Comparison of ENCODE assay signal across 18 cellular contexts in genomic region chr2:23639406-23639982, GRCh38.
DNase-seq lines count a peak whose midpoint lies in the region; ATAC-seq and TF ChIP-seq lines count a peak whose summit lies in the region.
"Had no signal": no experiment of that assay in that cellular context is flagged by ENCODE, and none has a peak within 500 bp of the region (broad histone marks: within the 10 kb centered on the region; RNA-seq: fewer than 3 reads in every experiment).

No MANE protein-coding gene starts in this region.

- no peaks in the 10 kb centered on the region for H3K9me3 ChIP-seq in OCI-LY7 (ENCODE audit: low read length)

- H3K9me2 ChIP-seq in GM23338 (ENCODE audit: insufficient read depth) (no peaks in the 10 kb centered on the region), OCI-LY7 (ENCODE audit: insufficient read depth, low read length) (no peaks in the 10 kb centered on the region)

- H3K4me3 ChIP-seq in GM23338 (no peak overlapping the region), OCI-LY7 (ENCODE audit: low read depth, low read length, poor library complexity, severe bottlenecking) (no peak overlapping the region)
- H3K4me3 ChIP-seq: BLaER1 treated with 17β-estradiol and CSF1 and Interleukin-3, amounts not matched to agents 10 nM and 100 nM had no signal

- peaks cover 4% of the 10 kb centered on the region for H3K4me1 Mint-ChIP-seq in activated naive CD4-positive, alpha-beta T cell treated with anti-CD3 and anti-CD28 coated beads for 36 hours (ENCODE audit: low read depth)
- H3K4me1 Mint-ChIP-seq in GM23338, result peaks cover 11% of the 10 kb centered on the region

- H2AFZ ChIP-seq in GM23338, result no peak overlapping the region
- H2AFZ ChIP-seq in OCI-LY7 (ENCODE audit: low read length), result no peak overlapping the region

- no TSS peak for BruUV-seq in OCI-LY7 (replicated peaks; lab: Mats Ljungman, UMichigan)

- H3K27ac ChIP-seq in GM23338 (ENCODE audit: low read depth) (no peak overlapping the region), OCI-LY7 (ENCODE audit: low read depth, low read length, poor library complexity, severe bottlenecking) (no peak overlapping the region)
- H3K27ac ChIP-seq: BLaER1 treated with 17β-estradiol and CSF1 and Interleukin-3, amounts not matched to agents 10 nM and 100 nM; HL-60 had no signal

- TF ChIP-seq CTCF in GM23338 (conservative IDR thresholded peaks at IDR 0.05; ENCODE audit: low read depth in 2 of 2) (peak; percentile 39 to 47), OCI-LY7 (conservative IDR thresholded peaks at IDR 0.05; ENCODE audit: low read length) (0 out of 2 replicates have a peak, but pooled peaks have one; percentile 20)

- no peak overlapping the region for H3K4me2 ChIP-seq in GM23338
- no peak overlapping the region for H3K4me2 ChIP-seq in OCI-LY7 (ENCODE audit: low read length)
- H3K4me2 ChIP-seq: BLaER1 treated with 17β-estradiol and CSF1 and Interleukin-3, amounts not matched to agents 10 nM and 100 nM had no signal

- no peaks in the 10 kb centered on the region for H4K20me1 ChIP-seq in GM23338 (replicated peaks; ENCODE audit: insufficient read depth)
- H4K20me1 ChIP-seq in OCI-LY7 (ENCODE audit: insufficient read depth, low read length), result no peaks in the 10 kb centered on the region
- H4K20me1 ChIP-seq: BLaER1 treated with 17β-estradiol and CSF1 and Interleukin-3, amounts not matched to agents 10 nM and 100 nM had no signal

- H3K4me3 Mint-ChIP-seq in activated naive CD4-positive, alpha-beta T cell treated with anti-CD3 and anti-CD28 coated beads for 36 hours, result no peak overlapping the region
- H3K4me3 Mint-ChIP-seq in GM23338, result no peak overlapping the region
- H3K4me3 Mint-ChIP-seq: CD8-positive, alpha-beta T cell had no signal

- no peaks in the 10 kb centered on the region for H3K27me3 ChIP-seq in GM23338 (ENCODE audit: insufficient read depth)
- H3K27me3 ChIP-seq: BLaER1 treated with 17β-estradiol and CSF1 and Interleukin-3, amounts not matched to agents 10 nM and 100 nM had no signal

- H3K36me3 Mint-ChIP-seq in activated naive CD4-positive, alpha-beta T cell treated with anti-CD3 and anti-CD28 coated beads, Interleukin-2, amount 50 U/mL, for 72 hours, result peaks cover 0 to 8% of the 10 kb centered on the region in 2 donors
- peaks cover 10% of the 10 kb centered on the region for H3K36me3 Mint-ChIP-seq in activated naive CD4-positive, alpha-beta T cell treated with anti-CD3 and anti-CD28 coated beads for 36 hours (ENCODE audit: low read depth)
- peaks cover 17% of the 10 kb centered on the region for H3K36me3 Mint-ChIP-seq in GM23338 (ENCODE audit: low read depth)

- POLR2A ChIA-PET in OCI-LY7 (lab: Charles Lee), result no interaction called here

- DNase-seq in activated naive CD4-positive, alpha-beta T cell treated with anti-CD3 and anti-CD28 coated beads, Interleukin-2, amount 50 U/mL, for 72 hours (ENCODE audit: low spot score in 2 of 2), result no peak
- DNase-seq in activated naive CD4-positive, alpha-beta T cell treated with anti-CD3 and anti-CD28 coated beads for 36 hours, result no peak
- DNase-seq in GM23338 (ENCODE audit: low spot score) (peak; percentile 32), OCI-LY7 (ENCODE audit: low spot score) (no peak), iPS-NIHi7 (ENCODE audit: extremely low spot score) (peak; percentile 43), SKM-1 treated with dmso at 0.1 percent for 144 hours (lab: John Stamatoyannopoulos, UW; ENCODE audit: unreplicated experiment) (no peak), NCI-H82 (lab: John Stamatoyannopoulos, UW) (no peak)
- DNase-seq: CD8-positive, alpha-beta T cell; DMS53; Karpas-422; NCI-H1048; NCI-H1436; NCI-H2029; NCI-H2171; NCI-H526 treated with DMSO at 0.1 percent for 48 hours; Right ventricle myocardium superior had no signal

- no peaks in the 10 kb centered on the region for H3K9me3 Mint-ChIP-seq in activated naive CD4-positive, alpha-beta T cell treated with anti-CD3 and anti-CD28 coated beads, Interleukin-2, amount 50 U/mL, for 72 hours
- H3K9me3 Mint-ChIP-seq in activated naive CD4-positive, alpha-beta T cell treated with anti-CD3 and anti-CD28 coated beads for 36 hours, result no peaks in the 10 kb centered on the region
- peaks cover 9% of the 10 kb centered on the region for H3K9me3 Mint-ChIP-seq in GM23338
- H3K9me3 Mint-ChIP-seq: CD8-positive, alpha-beta T cell had no signal

- H3F3A ChIP-seq in GM23338 (replicated peaks; ENCODE audit: low read depth), result no peaks in the 10 kb centered on the region

- H3K27me3 Mint-ChIP-seq in activated naive CD4-positive, alpha-beta T cell treated with anti-CD3 and anti-CD28 coated beads for 36 hours (ENCODE audit: low read depth), result no peaks in the 10 kb centered on the region
- peaks cover 2% of the 10 kb centered on the region for H3K27me3 Mint-ChIP-seq in GM23338 (ENCODE audit: insufficient read depth, low read depth, poor library complexity)

- H3K27ac Mint-ChIP-seq in activated naive CD4-positive, alpha-beta T cell treated with anti-CD3 and anti-CD28 coated beads, Interleukin-2, amount 50 U/mL, for 72 hours, result peak overlapping the region; percentile 7 to 37
- H3K27ac Mint-ChIP-seq in activated naive CD4-positive, alpha-beta T cell treated with anti-CD3 and anti-CD28 coated beads for 36 hours, result no peak overlapping the region
- H3K27ac Mint-ChIP-seq in GM23338, result no peak overlapping the region
- H3K27ac Mint-ChIP-seq: CD8-positive, alpha-beta T cell had no signal

- intact Hi-C loops in activated naive CD4-positive, alpha-beta T cell treated with anti-CD3 and anti-CD28 coated beads for 36 hours (cut with micrococcal nuclease), result loop anchor here (5.0 kb wide), 1 partner anchor 123 kb away; no protein-coding TSS in a partner anchor
- intact Hi-C loops in OCI-LY7 (cut with micrococcal nuclease; ENCODE audit: unreplicated experiment), result no loop called here

- no peaks in the 10 kb centered on the region for H3K79me2 ChIP-seq in GM23338 (replicated peaks; ENCODE audit: insufficient read depth)
- H3K79me2 ChIP-seq in OCI-LY7 (ENCODE audit: insufficient read depth, low read depth, low read length), result no peaks in the 10 kb centered on the region

- H3K36me3 ChIP-seq in GM23338 (ENCODE audit: insufficient read depth) (no peaks in the 10 kb centered on the region), OCI-LY7 (ENCODE audit: insufficient read depth, low read length) (no peaks in the 10 kb centered on the region)
- H3K36me3 ChIP-seq: BLaER1 treated with 17β-estradiol and CSF1 and Interleukin-3, amounts not matched to agents 10 nM and 100 nM had no signal

- H3K4me1 ChIP-seq in GM23338 (ENCODE audit: insufficient read depth) (no peaks in the 10 kb centered on the region), OCI-LY7 (ENCODE audit: insufficient read depth, low read length, poor library complexity, severe bottlenecking) (no peaks in the 10 kb centered on the region)
- H3K4me1 ChIP-seq: BLaER1 treated with 17β-estradiol and CSF1 and Interleukin-3, amounts not matched to agents 10 nM and 100 nM had no signal

- ATAC-seq in activated naive CD4-positive, alpha-beta T cell treated with anti-CD3 and anti-CD28 coated beads, Interleukin-2, amount 50 U/mL, for 72 hours, result peak; percentile 74 to 88
- ATAC-seq in GM23338, result no peak
- ATAC-seq: CD8-positive, alpha-beta T cell had no signal

- CTCF ChIA-PET in activated naive CD4-positive, alpha-beta T cell treated with anti-CD3 and anti-CD28 coated beads for 36 hours (lab: Charles Lee), result interaction anchor here (3.1 kb wide), 1 partner anchor 15 kb away, joined by 10 read pairs; no protein-coding TSS in a partner anchor
- CTCF ChIA-PET in OCI-LY7 (lab: Charles Lee; ENCODE audit: unreplicated experiment), result interaction anchor here (1.0 kb wide), 1 partner anchor 13 kb away, joined by 3 read pairs; no protein-coding TSS in a partner anchor

TF ChIP-seq in GM23338, 12 proteins besides CTCF, POLR2A, EP300 and RAD21:
- TF ChIP-seq EZH2phosphoT487 (IDR thresholded peaks at IDR 0.05; ENCODE audit: unreplicated experiment), result no peak
- no peak for TF ChIP-seq CREB1 (CRISPR knock-in tag; IDR thresholded peaks at IDR 0.05; ENCODE audit: low read depth)

Comparison
In these comparisons a context has a peak if more than half of its experiments do, and no peak if none do; other contexts are left out.
1. H3K27ac Mint-ChIP-seq: peak in activated naive CD4-positive, alpha-beta T cell treated with anti-CD3 and anti-CD28 coated beads, Interleukin-2, amount 50 U/mL, for 72 hours (2 of 2); none in activated naive CD4-positive, alpha-beta T cell treated with anti-CD3 and anti-CD28 coated beads for 36 hours (single experiment) and GM23338 (single experiment).
2. DNase-seq: peak in GM23338 (single experiment) and iPS-NIHi7 (single experiment); none in activated naive CD4-positive, alpha-beta T cell treated with anti-CD3 and anti-CD28 coated beads, Interleukin-2, amount 50 U/mL, for 72 hours (0 of 2), activated naive CD4-positive, alpha-beta T cell treated with anti-CD3 and anti-CD28 coated beads for 36 hours (single experiment), OCI-LY7 (single experiment), SKM-1 treated with dmso at 0.1 percent for 144 hours (single experiment) and NCI-H82 (single experiment).